Comparison of ENCODE assay signal across 20 cellular contexts in the genomic region with DNA sequence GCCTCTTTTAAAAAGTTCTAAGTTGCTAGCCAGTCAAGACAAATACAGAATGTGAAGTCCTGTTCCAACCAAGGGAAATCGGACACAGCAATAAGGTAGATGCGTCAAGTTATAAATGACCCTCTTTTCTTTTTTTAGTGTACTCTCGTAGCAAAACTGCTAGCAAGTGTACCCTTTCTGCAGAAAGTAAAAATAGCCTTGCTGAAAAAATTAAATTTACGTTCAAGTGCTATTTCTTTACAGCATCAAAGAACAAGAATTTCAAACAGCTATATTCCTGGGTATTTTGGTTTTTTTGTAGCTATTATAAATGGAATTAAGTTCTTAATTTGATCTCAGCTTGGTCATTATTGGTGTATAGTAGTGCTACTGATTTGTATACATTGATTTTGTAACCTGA.
"Had no signal": no experiment of that assay in that cellular context is flagged by ENCODE, and none has a peak within 500 bp of the region (broad histone marks: within the 10 kb centered on the region; RNA-seq: fewer than 3 reads in every experiment).

No MANE protein-coding gene starts in this region.

- H3K9ac ChIP-seq: KMS-11 had no signal

- H3K4me2 ChIP-seq: KMS-11 had no signal

- H3K9me3 ChIP-seq: SJSA1 had no signal

- H3K27me3 ChIP-seq: SJSA1 had no signal

- H3K4me3 ChIP-seq: SJSA1, SK-N-MC had no signal

- FAIRE-seq: RCC 7860 had no signal

- H3K36me3 ChIP-seq: SJSA1 had no signal

- DNase-seq: MM.1S, NCI-H1105, NCI-H1417 treated with DMSO at 0.1 percent for 48 hours, NCI-H187, NCI-H2029, NCI-H2081 treated with DMSO at 0.1 percent for 48 hours, NCI-H2171, NCI-H226, NCI-H446, NCI-H510A, NCI-H524 treated with DMSO at 0.1 percent for 48 hours, NCI-H69, NCI-H774, Right ventricle myocardium superior, RPMI8226, SIG-M5 had no signal

- H3K27ac ChIP-seq: KMS-11, SJSA1, SK-N-MC had no signal
